ENCODE assay signal across 8 cellular contexts in genomic region chr17:9389116-9389515, GRCh38.
DNase-seq lines count a peak whose midpoint lies in the region; ATAC-seq and TF ChIP-seq lines count a peak whose summit lies in the region.

No MANE protein-coding gene starts in this region.

- no peak overlapping the region for H3K27ac ChIP-seq in upper lobe of right lung

- H3K36me3 ChIP-seq in upper lobe of right lung, result no peaks in the 10 kb centered on the region

- H3K9me3 ChIP-seq in upper lobe of right lung, result no peaks in the 10 kb centered on the region

- TF ChIP-seq CTCF in AG09319 (IDR thresholded peaks at IDR 0.05; ENCODE audit: low read depth, low read length) (no peak; the same call in 1 of the 2 replicates), epithelial cell of esophagus (IDR thresholded peaks at IDR 0.05; ENCODE audit: insufficient read depth, low read depth, low read length, missing control alignments) (no peak), upper lobe of right lung (IDR thresholded peaks at IDR 0.05) (no peak)

- intact Hi-C loops in upper lobe of right lung (cut with DNase I), result no loop called here

- DNase-seq in AG09319 (ENCODE audit: extremely low read depth, low read depth), result peak; percentile 86
- peak; percentile 24 for DNase-seq in GM19240 (ENCODE audit: insufficient read length, low spot score)
- DNase-seq in epithelial cell of esophagus (ENCODE audit: low read depth), result peak; percentile 99
- DNase-seq in upper lobe of right lung, result no peak
- DNase-seq in RKO (ENCODE audit: low spot score), result no peak
- no peak for DNase-seq in pons (ENCODE audit: low spot score)
- DNase-seq in occipital lobe (lab: John Stamatoyannopoulos, UW), result no peak

- no peaks in the 10 kb centered on the region for H3K4me1 ChIP-seq in upper lobe of right lung

- H3K27me3 ChIP-seq in upper lobe of right lung, result no peaks in the 10 kb centered on the region

- no peak overlapping the region for H3K4me3 ChIP-seq in epithelial cell of esophagus (ENCODE audit: low read length)
- H3K4me3 ChIP-seq in upper lobe of right lung, result no peak overlapping the region

- ATAC-seq in HG03558 (IDR thresholded peaks at IDR 0.05; ENCODE audit: extremely low read depth, unreplicated experiment) (peak; percentile 90), upper lobe of right lung (peak; percentile 94)

Comparison
In these comparisons a context has a peak if more than half of its experiments do, and no peak if none do; other contexts are left out.
1. DNase-seq: peak in AG09319 (single experiment), GM19240 (single experiment) and epithelial cell of esophagus (single experiment); none in upper lobe of right lung (single experiment), RKO (single experiment), pons (single experiment) and occipital lobe (single experiment).